ENCODE assay signal across 8 cellular contexts in the genomic region with DNA sequence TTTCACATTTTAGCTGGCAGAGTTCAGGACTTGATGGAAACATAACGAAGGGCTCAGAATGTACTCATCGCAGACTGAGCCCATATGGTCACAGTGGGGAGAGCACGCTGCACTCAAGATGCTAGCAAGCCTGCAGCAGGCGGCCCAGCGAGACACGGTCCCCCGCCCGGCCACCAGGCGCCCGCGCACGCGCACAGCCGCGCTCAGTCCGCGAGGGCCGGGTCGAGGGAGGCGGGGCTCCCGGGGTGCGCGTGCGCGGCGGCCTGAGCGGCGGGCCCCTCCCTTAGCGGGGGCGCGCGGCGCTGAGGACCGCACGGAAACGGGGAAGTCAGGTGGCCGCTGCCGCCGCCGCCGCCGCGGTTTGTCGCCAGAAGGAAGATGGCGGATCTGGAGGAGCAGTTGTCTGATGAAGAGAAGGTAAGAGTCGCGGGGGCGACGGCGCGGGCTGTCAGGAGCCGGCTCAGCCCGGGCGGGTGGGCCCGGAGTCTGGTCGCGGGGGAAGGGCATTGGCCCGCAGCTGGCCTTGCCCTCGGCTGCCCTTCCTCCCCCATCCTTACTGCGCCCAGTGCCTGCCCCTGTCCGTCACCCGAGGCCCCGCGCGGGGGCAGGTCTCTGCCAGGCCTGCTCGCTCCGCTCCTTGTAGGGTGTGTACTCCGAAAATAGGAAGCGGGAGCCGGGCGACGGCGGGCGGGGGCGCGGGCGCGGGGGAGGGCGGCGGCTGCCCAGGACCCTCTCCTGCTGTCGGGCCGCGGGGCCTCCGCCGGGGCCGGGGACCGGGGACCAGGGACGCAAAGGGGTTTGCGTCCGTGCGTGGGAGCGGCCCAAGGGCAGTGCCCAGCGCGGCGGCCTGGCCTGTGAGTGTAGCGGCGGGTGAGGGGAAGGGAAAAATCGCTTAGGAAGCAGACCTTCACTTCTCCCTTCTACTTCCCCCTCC. TPM values are rescaled to one million over a fixed set of nuclear protein-coding genes. Genes with fewer than 3 reads are reported as not detected.
DNase-seq lines count a peak whose midpoint lies in the region; ATAC-seq and TF ChIP-seq lines count a peak whose summit lies in the region.

A gene (plus strand): TSS at position 354 of the 934 bp plus-strand sequence. CDS start 25 bp downstream, at position 379.

- CTCF ChIA-PET in BJ (lab: Yijun Ruan, JAX): no interaction called here

- peak; percentile 89 for ATAC-seq in HG03439 (IDR thresholded peaks at IDR 0.05; ENCODE audit: unreplicated experiment)

- DNase-seq in BJ (ENCODE audit: low read depth) (peak; percentile 40), GM19238 (ENCODE audit: insufficient read length, low spot score) (peak; percentile 95), NCI-H510A (lab: John Stamatoyannopoulos, UW) (peak; percentile 74), cerebellar nuclear complex (lab: John Stamatoyannopoulos, UW) (peak; percentile 56 to 90), kidney epithelial cell (ENCODE audit: low read depth) (peak; percentile 44)
- DNase-seq in activated CD4-positive, alpha-beta T cell treated with anti-CD3 and anti-CD28 coated beads for 1 hour: peak; percentile 92
- DNase-seq in stimulated activated CD4-positive, alpha-beta T cell treated with anti-CD3 and anti-CD28 coated beads, Interleukin-15, amount 100 ng/mL, for 24 hours: peak; percentile 95

- H3K36me3 ChIP-seq in BJ (ENCODE audit: control insufficient read depth, insufficient read depth, low read length): no peaks in the 10 kb centered on the region
- no peaks in the 10 kb centered on the region for H3K36me3 ChIP-seq in kidney epithelial cell (ENCODE audit: control insufficient read depth, insufficient read depth, low read length)

- H3K4me3 ChIP-seq in BJ (ENCODE audit: low read depth, low read length): peak within 1 kb of the TSS; percentile 98
- H3K4me3 ChIP-seq in kidney epithelial cell (ENCODE audit: low read depth, low read length): peak within 1 kb of the TSS; percentile 84

- TF ChIP-seq CTCF in BJ (IDR thresholded peaks at IDR 0.05; ENCODE audit: insufficient read depth, low read depth, low read length) (0 out of 2 replicates have a peak, but pooled peaks have one; percentile 26), kidney epithelial cell (IDR thresholded peaks at IDR 0.05; ENCODE audit: insufficient read depth, low read length, poor library complexity, severe bottlenecking) (no peak)

- POLR2A ChIA-PET in BJ (lab: Charles Lee): no interaction called here

- no peaks in the 10 kb centered on the region for H3K27me3 ChIP-seq in BJ (ENCODE audit: control insufficient read depth, insufficient read depth, low read length)
- H3K27me3 ChIP-seq in kidney epithelial cell (ENCODE audit: control insufficient read depth, insufficient read depth, low read length): no peaks in the 10 kb centered on the region

RNA-seq across cellular contexts. Expression of the gene that starts here (rescaled TPM):
- polyA plus RNA-seq in BJ (2011; rRNA removed): 47.4 and 115 TPM in 2 replicates
- polyA minus RNA-seq in BJ (2011; rRNA and poly(A)+ RNA removed): 22.3 and 23.7 TPM in 2 replicates
- 69.8 and 75.7 TPM in 2 replicates for total RNA-seq in kidney epithelial cell

Comparison
In these comparisons a context has a peak if more than half of its experiments do, and no peak if none do; other contexts are left out.
1. Peak in every context shown above with its lines: DNase-seq, ATAC-seq and H3K4me3 ChIP-seq.
2. DNase-seq: peak in every context shown above with its lines; median percentile 95 in GM19238; 95 in stimulated activated CD4-positive, alpha-beta T cell treated with anti-CD3 and anti-CD28 coated beads, Interleukin-15, amount 100 ng/mL, for 24 hours; 92 in activated CD4-positive, alpha-beta T cell treated with anti-CD3 and anti-CD28 coated beads for 1 hour; 74 in NCI-H510A; 73 in cerebellar nuclear complex; 44 in kidney epithelial cell; 40 in BJ.